36 cellular contexts compared by ENCODE assay signal in genomic region chr6:136797977-136798376, GRCh38.
"Had no signal": no experiment of that assay in that cellular context is flagged by ENCODE, and none has a peak within 500 bp of the region (broad histone marks: within the 10 kb centered on the region; RNA-seq: fewer than 3 reads in every experiment).

No MANE protein-coding gene starts in this region.

- H3K27ac ChIP-seq: ascending aorta, cardiac muscle cell, VCaP had no signal

- H3K36me3 Mint-ChIP-seq: activated CD8-positive, alpha-beta memory T cell treated with anti-CD3 and anti-CD28 coated beads, Interleukin-2, amount 10 ng/mL, durations not matched to agents 7 days and 5 days; activated naive CD4-positive, alpha-beta T cell treated with anti-CD3 and anti-CD28 coated beads, Interleukin-2, amount 10 ng/mL, durations not matched to agents 7 days and 5 days; activated naive CD4-positive, alpha-beta T cell treated with anti-CD3 and anti-CD28 coated beads, Interleukin-2, amount 50 U/mL, for 24 hours; activated naive CD8-positive, alpha-beta T cell; activated naive CD8-positive, alpha-beta T cell treated with anti-CD3 and anti-CD28 coated beads, Interleukin-2, amount 10 ng/mL, durations not matched to agents 7 days and 5 days; brain had no signal

- DNase-seq: activated B cell treated with CpG ODN at 0.5 μM for 24 hours; activated CD4-positive, alpha-beta memory T cell treated with anti-CD3 and anti-CD28 coated beads, Interleukin-2, amount 10 ng/mL, durations not matched to agents 7 days and 5 days; activated CD4-positive, alpha-beta T cell treated with anti-CD3 and anti-CD28 coated beads for 4 hours; activated CD4-positive, alpha-beta T cell treated with anti-CD3 and anti-CD28 coated beads, Interleukin-2, amount 10 ng/mL, durations not matched to agents 7 days and 5 days; activated CD4-positive, alpha-beta T cell treated with anti-CD3 and anti-CD28 coated beads, Interleukin-2, amount 50 U/mL, for 48 hours; activated CD4-positive, CD25-positive, alpha-beta regulatory T cell treated with anti-CD3 and anti-CD28 coated beads, Interleukin-2, amount 50 U/mL, for 72 hours; activated CD8-positive, alpha-beta memory T cell treated with anti-CD3 and anti-CD28 coated beads for 24 hours; activated CD8-positive, alpha-beta memory T cell treated with anti-CD3 and anti-CD28 coated beads, Interleukin-2, amount 10 ng/mL, durations not matched to agents 7 days and 5 days; activated CD8-positive, alpha-beta memory T cell treated with anti-CD3 and anti-CD28 coated beads, Interleukin-2, amount 50 U/mL, for 48 hours; activated CD8-positive, alpha-beta T cell treated with anti-CD3 and anti-CD28 coated beads, Interleukin-2, amount 10 ng/mL, durations not matched to agents 7 days and 5 days; activated effector memory CD4-positive, alpha-beta T cell treated with Interleukin-2 at 50 U/mL for 16 hours; activated gamma-delta T cell; activated naive CD4-positive, alpha-beta T cell treated with anti-CD3 and anti-CD28 coated beads, Interleukin-2, amount 10 ng/mL, durations not matched to agents 7 days and 5 days; activated naive CD4-positive, alpha-beta T cell treated with Interleukin-2 at 50 U/mL for 16 hours; activated naive CD8-positive, alpha-beta T cell treated with anti-CD3 and anti-CD28 coated beads, Interleukin-2, amount 10 ng/mL, durations not matched to agents 7 days and 5 days; activated naive CD8-positive, alpha-beta T cell treated with anti-CD3 and anti-CD28 coated beads, Interleukin-2, amount 50 U/mL, for 24 hours; activated T-cell treated with anti-CD3 and anti-CD28 coated beads, Interleukin-2, amount 50 U/mL, for 24 hours; activated T-cell treated with anti-CD3 and anti-CD28 coated beads, Interleukin-2, amount 50 U/mL, for 48 hours; amygdala; anterior cingulate cortex; caudate nucleus; cerebellar nuclear complex; T-helper 2 cell; T-helper 9 cell had no signal

- H3K4me3 Mint-ChIP-seq: activated B cell treated with CpG ODN at 0.5 μM for 24 hours; activated CD4-positive, alpha-beta memory T cell treated with anti-CD3 and anti-CD28 coated beads, Interleukin-2, amount 10 ng/mL, durations not matched to agents 7 days and 5 days; activated CD4-positive, alpha-beta T cell treated with anti-CD3 and anti-CD28 coated beads, Interleukin-2, amount 10 ng/mL, durations not matched to agents 7 days and 5 days; activated CD8-positive, alpha-beta memory T cell treated with anti-CD3 and anti-CD28 coated beads, Interleukin-2, amount 10 ng/mL, durations not matched to agents 7 days and 5 days; activated CD8-positive, alpha-beta T cell treated with anti-CD3 and anti-CD28 coated beads, Interleukin-2, amount 10 ng/mL, durations not matched to agents 7 days and 5 days; activated naive CD4-positive, alpha-beta T cell treated with anti-CD3 and anti-CD28 coated beads, Interleukin-2, amount 10 ng/mL, durations not matched to agents 7 days and 5 days; activated naive CD4-positive, alpha-beta T cell treated with anti-CD3 and anti-CD28 coated beads, Interleukin-2, amount 50 U/mL, for 24 hours; activated naive CD8-positive, alpha-beta T cell; activated naive CD8-positive, alpha-beta T cell treated with anti-CD3 and anti-CD28 coated beads, Interleukin-2, amount 10 ng/mL, durations not matched to agents 7 days and 5 days; activated naive CD8-positive, alpha-beta T cell treated with anti-CD3 and anti-CD28 coated beads, Interleukin-2, amount 50 U/mL, for 24 hours; activated T-cell treated with anti-CD3 and anti-CD28 coated beads, Interleukin-2, amount 50 U/mL, for 24 hours; brain; central memory CD8-positive, alpha-beta T cell; T-helper 1 cell treated with Interleukin-12 subunit alpha and Interleukin-12 subunit beta and Interleukin-4 antibody, amounts not matched to agents 30 μg/mL and 1 μg/mL, for 36 hours; T-helper 2 cell treated with Interferon-gamma antibody and Interleukin-4, amounts not matched to agents 5 μg/mL and 100 μg/mL, for 36 hours had no signal

- H3K27ac Mint-ChIP-seq: activated B cell treated with CpG ODN at 0.5 μM for 24 hours; activated CD4-positive, alpha-beta memory T cell treated with anti-CD3 and anti-CD28 coated beads, Interleukin-2, amount 10 ng/mL, durations not matched to agents 7 days and 5 days; activated CD4-positive, alpha-beta T cell treated with anti-CD3 and anti-CD28 coated beads, Interleukin-2, amount 10 ng/mL, durations not matched to agents 7 days and 5 days; activated CD8-positive, alpha-beta memory T cell treated with anti-CD3 and anti-CD28 coated beads, Interleukin-2, amount 10 ng/mL, durations not matched to agents 7 days and 5 days; activated CD8-positive, alpha-beta T cell treated with anti-CD3 and anti-CD28 coated beads, Interleukin-2, amount 10 ng/mL, durations not matched to agents 7 days and 5 days; activated naive CD4-positive, alpha-beta T cell treated with anti-CD3 and anti-CD28 coated beads, Interleukin-2, amount 10 ng/mL, durations not matched to agents 7 days and 5 days; activated naive CD4-positive, alpha-beta T cell treated with anti-CD3 and anti-CD28 coated beads, Interleukin-2, amount 50 U/mL, for 24 hours; activated naive CD8-positive, alpha-beta T cell; activated naive CD8-positive, alpha-beta T cell treated with anti-CD3 and anti-CD28 coated beads, Interleukin-2, amount 10 ng/mL, durations not matched to agents 7 days and 5 days; activated naive CD8-positive, alpha-beta T cell treated with anti-CD3 and anti-CD28 coated beads, Interleukin-2, amount 50 U/mL, for 24 hours; activated T-cell treated with anti-CD3 and anti-CD28 coated beads, Interleukin-2, amount 50 U/mL, for 24 hours; activated T-helper 2 cell treated with anti-CD3 and anti-CD28 coated beads, Interferon-gamma antibody, Interleukin-2, Interleukin-4, amounts not matched to agents 10 μg/mL and 5 μg/mL and 100 μg/mL, durations not matched to agents 14 hours and 24 hours and 36 hours; brain; T-helper 1 cell treated with Interleukin-12 subunit alpha and Interleukin-12 subunit beta and Interleukin-4 antibody, amounts not matched to agents 30 μg/mL and 1 μg/mL, for 36 hours; T-helper 2 cell treated with Interferon-gamma antibody and Interleukin-4, amounts not matched to agents 5 μg/mL and 100 μg/mL, for 36 hours had no signal

- FAIRE-seq: bronchial epithelial cell, TTC549 had no signal

- H3K27me3 Mint-ChIP-seq: activated B cell treated with CpG ODN at 0.5 μM for 24 hours; activated naive CD4-positive, alpha-beta T cell treated with anti-CD3 and anti-CD28 coated beads, Interleukin-2, amount 50 U/mL, for 24 hours; activated naive CD8-positive, alpha-beta T cell treated with anti-CD3 and anti-CD28 coated beads, Interleukin-2, amount 50 U/mL, for 24 hours; central memory CD8-positive, alpha-beta T cell had no signal

- H3K27me3 ChIP-seq: ascending aorta, cardiac muscle cell had no signal

- ATAC-seq: activated CD8-positive, alpha-beta memory T cell treated with anti-CD3 and anti-CD28 coated beads, Interleukin-2, amount 10 ng/mL, durations not matched to agents 7 days and 5 days; activated CD8-positive, alpha-beta T cell treated with anti-CD3 and anti-CD28 coated beads, Interleukin-2, amount 10 ng/mL, durations not matched to agents 7 days and 5 days; activated naive CD8-positive, alpha-beta T cell treated with anti-CD3 and anti-CD28 coated beads, Interleukin-2, amount 50 U/mL, for 24 hours had no signal

- H3K36me3 ChIP-seq: ascending aorta, cardiac muscle cell had no signal

- H3K9me3 Mint-ChIP-seq: activated B cell treated with CpG ODN at 0.5 μM for 24 hours; activated CD4-positive, alpha-beta memory T cell treated with anti-CD3 and anti-CD28 coated beads, Interleukin-2, amount 10 ng/mL, durations not matched to agents 7 days and 5 days; activated CD4-positive, alpha-beta T cell treated with anti-CD3 and anti-CD28 coated beads, Interleukin-2, amount 10 ng/mL, durations not matched to agents 7 days and 5 days; activated naive CD4-positive, alpha-beta T cell treated with anti-CD3 and anti-CD28 coated beads, Interleukin-2, amount 10 ng/mL, durations not matched to agents 7 days and 5 days; activated naive CD4-positive, alpha-beta T cell treated with anti-CD3 and anti-CD28 coated beads, Interleukin-2, amount 50 U/mL, for 24 hours; activated naive CD8-positive, alpha-beta T cell treated with anti-CD3 and anti-CD28 coated beads, Interleukin-2, amount 10 ng/mL, durations not matched to agents 7 days and 5 days; activated naive CD8-positive, alpha-beta T cell treated with anti-CD3 and anti-CD28 coated beads, Interleukin-2, amount 50 U/mL, for 24 hours; activated T-cell treated with anti-CD3 and anti-CD28 coated beads, Interleukin-2, amount 50 U/mL, for 24 hours; activated T-helper 2 cell treated with anti-CD3 and anti-CD28 coated beads, Interferon-gamma antibody, Interleukin-2, Interleukin-4, amounts not matched to agents 10 μg/mL and 5 μg/mL and 100 μg/mL, durations not matched to agents 14 hours and 24 hours and 36 hours; central memory CD8-positive, alpha-beta T cell; T-helper 1 cell treated with Interleukin-12 subunit alpha and Interleukin-12 subunit beta and Interleukin-4 antibody, amounts not matched to agents 30 μg/mL and 1 μg/mL, for 36 hours; T-helper 2 cell treated with Interferon-gamma antibody and Interleukin-4, amounts not matched to agents 5 μg/mL and 100 μg/mL, for 36 hours had no signal

- H3K9me3 ChIP-seq: ascending aorta had no signal

- H3K4me3 ChIP-seq: ascending aorta, cardiac muscle cell had no signal
